ENCODE assay signal across 22 cellular contexts in the genomic region with DNA sequence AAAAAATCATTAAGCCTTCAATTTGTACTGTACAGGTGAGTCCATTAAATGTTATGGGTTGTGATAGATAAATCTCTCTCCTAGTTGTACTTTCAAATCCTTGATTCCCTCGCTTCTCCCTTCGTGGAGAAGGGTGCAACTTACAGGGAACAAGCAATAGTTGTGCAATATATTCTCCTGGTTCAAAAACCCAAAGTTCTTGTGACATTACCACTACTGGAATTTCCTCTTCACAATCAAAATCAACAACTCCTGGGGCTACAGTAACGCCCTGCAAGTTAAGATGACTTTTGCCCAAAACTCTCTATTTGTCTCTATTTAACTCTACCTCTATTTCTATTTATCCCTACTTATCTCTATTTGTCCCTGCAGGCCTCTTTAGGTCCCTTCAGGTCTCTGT. TPM values are rescaled to one million over a fixed set of nuclear protein-coding genes. Genes with fewer than 3 reads are reported as not detected.
"Had no signal": no experiment of that assay in that cellular context is flagged by ENCODE, and none has a peak within 500 bp of the region (broad histone marks: within the 10 kb centered on the region; RNA-seq: fewer than 3 reads in every experiment).

No MANE protein-coding gene starts in this region.

- H3K27ac ChIP-seq: ascending aorta, body of pancreas, cardiac muscle cell, WERI-Rb-1 had no signal

- DNase-seq: activated CD4-positive, alpha-beta T cell treated with anti-CD3 and anti-CD28 coated beads for 48 hours; activated CD4-positive, alpha-beta T cell treated with anti-CD3 and anti-CD28 coated beads, Interleukin-2, amount 50 U/mL, for 4 hours; activated CD4-positive, CD25-positive, alpha-beta regulatory T cell treated with anti-CD3 and anti-CD28 coated beads, Interleukin-2, amount 50 U/mL, for 72 hours; activated CD8-positive, alpha-beta memory T cell treated with anti-CD3 and anti-CD28 coated beads, Interleukin-2, amount 50 U/mL, for 48 hours; activated CD8-positive, alpha-beta T cell treated with anti-CD3 and anti-CD28 coated beads, Interleukin-2, amount 10 ng/mL, durations not matched to agents 7 days and 5 days; activated effector memory CD4-positive, alpha-beta T cell treated with Interleukin-2 at 50 U/mL for 16 hours; activated naive CD4-positive, alpha-beta T cell; activated T-cell treated with anti-CD3 and anti-CD28 coated beads, Interleukin-2, amount 50 U/mL, for 1 hour; amniotic stem cell; body of pancreas; MG63; MV-4-11; NCI-H1092 treated with DMSO at 0.1 percent for 48 hours; NCI-H2029 treated with DMSO at 0.1 percent for 48 hours; NCI-H345; NCI-H510A; PC-3; SHP77; T-cell; WERI-Rb-1 had no signal

- H3K27me3 ChIP-seq: ascending aorta, body of pancreas, cardiac muscle cell, MG63 had no signal

- ATAC-seq: activated CD8-positive, alpha-beta T cell treated with anti-CD3 and anti-CD28 coated beads, Interleukin-2, amount 10 ng/mL, durations not matched to agents 7 days and 5 days; body of pancreas; PC-3; T-cell had no signal

- H3K9me3 ChIP-seq: ascending aorta, body of pancreas, MG63 had no signal

- H3K4me3 ChIP-seq: ascending aorta, body of pancreas, cardiac muscle cell, MG63 had no signal

- H3K4me1 ChIP-seq: ascending aorta had no signal

- H3K36me3 ChIP-seq: ascending aorta, cardiac muscle cell had no signal

RNA-seq across cellular contexts. Expression of a gene that starts 10.3 kb away (rescaled TPM):
- total RNA-seq: PC-3 had no signal

RNA-seq across cellular contexts. Expression of a gene that starts 58.1 kb away (rescaled TPM):
- total RNA-seq: ascending aorta had no signal
